In the genomic region with DNA sequence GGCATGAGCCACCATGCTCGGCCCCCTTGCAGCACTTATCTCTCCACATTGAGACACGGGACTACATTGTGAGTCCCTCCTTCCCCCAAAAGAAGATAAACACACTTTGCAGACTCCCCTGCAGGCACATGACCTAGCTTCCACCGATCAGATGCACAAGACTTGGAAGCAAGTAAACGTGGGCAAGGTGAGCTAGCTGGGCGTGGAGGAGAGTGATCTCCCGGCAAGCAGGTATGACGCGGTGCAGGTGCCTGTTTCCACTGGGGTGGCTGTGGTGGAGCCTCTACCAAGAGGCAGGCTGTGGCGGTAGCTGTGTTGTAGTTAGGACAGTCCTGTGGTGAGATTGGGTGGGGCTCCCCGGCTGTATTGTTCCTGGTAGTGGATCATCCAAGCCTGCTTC, we compare ENCODE assay signal across 21 cellular contexts.
"Had no signal": no experiment of that assay in that cellular context is flagged by ENCODE, and none has a peak within 500 bp of the region (broad histone marks: within the 10 kb centered on the region; RNA-seq: fewer than 3 reads in every experiment).

No MANE protein-coding gene starts in this region.

- H3K9me3 ChIP-seq: gastrocnemius medialis, left lung had no signal

- H3K27ac Mint-ChIP-seq: activated naive CD8-positive, alpha-beta T cell; dendritic cell treated with granulocyte-macrophage colony-stimulating factor and Interleukin-4, amounts not matched to agents 40 ng/mL and 50 ng/mL, for 4 days; mesothelial cell of epicardium; nephron; stimulated activated naive CD8-positive, alpha-beta T cell treated with anti-CD3 and anti-CD28 coated beads, Interleukin-15, amount 100 ng/mL, for 72 hours; T-helper 1 cell treated with Interleukin-12 subunit alpha and Interleukin-12 subunit beta and Interleukin-4 antibody, amounts not matched to agents 30 μg/mL and 1 μg/mL, for 36 hours; type B pancreatic cell had no signal

- H3K36me3 Mint-ChIP-seq: activated naive CD8-positive, alpha-beta T cell; mesothelial cell of epicardium; type B pancreatic cell had no signal

- H3K27ac ChIP-seq: gastrocnemius medialis, left lung had no signal

- FAIRE-seq: bronchial epithelial cell, kidney had no signal

- H3K4me3 ChIP-seq: gastrocnemius medialis, left lung, skin epidermis had no signal

- H3K9me3 Mint-ChIP-seq: dendritic cell treated with granulocyte-macrophage colony-stimulating factor and Interleukin-4, amounts not matched to agents 40 ng/mL and 50 ng/mL, for 4 days; nephron; stimulated activated naive CD8-positive, alpha-beta T cell treated with anti-CD3 and anti-CD28 coated beads, Interleukin-15, amount 100 ng/mL, for 72 hours; T-helper 1 cell treated with Interleukin-12 subunit alpha and Interleukin-12 subunit beta and Interleukin-4 antibody, amounts not matched to agents 30 μg/mL and 1 μg/mL, for 36 hours; type B pancreatic cell had no signal

- H3K4me1 ChIP-seq: left lung had no signal

- ATAC-seq: gastrocnemius medialis; left lung; stimulated activated naive CD8-positive, alpha-beta T cell treated with anti-CD3 and anti-CD28 coated beads, Interleukin-15, amount 100 ng/mL, for 72 hours had no signal

- H3K4me3 Mint-ChIP-seq: activated naive CD8-positive, alpha-beta T cell; dendritic cell treated with granulocyte-macrophage colony-stimulating factor and Interleukin-4, amounts not matched to agents 40 ng/mL and 50 ng/mL, for 4 days; mesothelial cell of epicardium; nephron; stimulated activated naive CD8-positive, alpha-beta T cell treated with anti-CD3 and anti-CD28 coated beads, Interleukin-15, amount 100 ng/mL, for 72 hours; T-helper 1 cell treated with Interleukin-12 subunit alpha and Interleukin-12 subunit beta and Interleukin-4 antibody, amounts not matched to agents 30 μg/mL and 1 μg/mL, for 36 hours; type B pancreatic cell had no signal

- H3K36me3 ChIP-seq: gastrocnemius medialis, left lung had no signal

- H3K4me1 Mint-ChIP-seq: stimulated activated naive CD8-positive, alpha-beta T cell treated with anti-CD3 and anti-CD28 coated beads, Interleukin-15, amount 100 ng/mL, for 72 hours had no signal

- H3K27me3 ChIP-seq: gastrocnemius medialis, left lung had no signal

- DNase-seq: activated CD4-positive, CD25-positive, alpha-beta regulatory T cell treated with anti-CD3 and anti-CD28 coated beads, Interleukin-2, amount 50 U/mL, for 72 hours; activated CD8-positive, alpha-beta memory T cell treated with anti-CD3 and anti-CD28 coated beads for 24 hours; activated CD8-positive, alpha-beta memory T cell treated with anti-CD3 and anti-CD28 coated beads, Interleukin-2, amount 50 U/mL, for 48 hours; effector memory CD4-positive, alpha-beta T cell; gastrocnemius medialis; head of caudate nucleus; kidney; left lung; nucleus accumbens; retina; stimulated activated CD4-positive, alpha-beta T cell treated with anti-CD3 and anti-CD28 coated beads, Interleukin-15, amount 100 ng/mL, for 24 hours; stimulated activated CD4-positive, alpha-beta T cell treated with anti-CD3 and anti-CD28 coated beads, Interleukin-2, amount 100 ng/mL, for 48 hours; stimulated activated naive CD8-positive, alpha-beta T cell treated with anti-CD3 and anti-CD28 coated beads, Interleukin-15, amount 100 ng/mL, for 72 hours had no signal
